In genomic region chr9:113511856-113512761, GRCh38 we compare ENCODE assay signal across 8 cellular contexts. TPM values are rescaled to one million over a fixed set of nuclear protein-coding genes. Genes with fewer than 3 reads are reported as not detected.
A peak's percentile ranks its signal among the peaks of the same experiment; 100 is the strongest.
DNase-seq lines count a peak whose midpoint lies in the region; ATAC-seq, FAIRE-seq and TF ChIP-seq lines count a peak whose summit lies in the region.

No MANE protein-coding gene starts in this region.

- ATAC-seq in GM19025 (IDR thresholded peaks at IDR 0.05; ENCODE audit: low read depth, unreplicated experiment): peak; percentile 33
- ATAC-seq in HG03175 (IDR thresholded peaks at IDR 0.05; ENCODE audit: unreplicated experiment): peak; percentile 51
- ATAC-seq in WTC11: no peak
- ATAC-seq in HG03457 (IDR thresholded peaks at IDR 0.05; ENCODE audit: unreplicated experiment): no peak

- H3K36me3 ChIP-seq in bronchial epithelial cell (ENCODE audit: control insufficient read depth, insufficient read depth, low read length): no peaks in the 10 kb centered on the region

- no peak for DNase-seq in WTC11 (ENCODE audit: low spot score)
- DNase-seq in bronchial epithelial cell (ENCODE audit: low read depth): peak; percentile 13
- peak; percentile 45 to 78 (median 50) for DNase-seq in stimulated activated CD4-positive, alpha-beta T cell treated with anti-CD3 and anti-CD28 coated beads, TNF-alpha, amount 100 ng/mL, for 24 hours (ENCODE audit: low read depth in 3 of 3)
- no peak for DNase-seq in NCI-H2107 (lab: John Stamatoyannopoulos, UW)
- DNase-seq in middle frontal gyrus (ENCODE audit: extremely low spot score, low spot score): no peak

- H3K27ac Mint-ChIP-seq in WTC11: 0 out of 2 replicates have a peak overlapping the region, but pooled peaks have one; percentile 48

- H3K36me3 Mint-ChIP-seq in WTC11: no peaks in the 10 kb centered on the region

- CTCF ChIA-PET in WTC11 (lab: Charles Lee): interaction anchor here (0.7 to 1.1 kb wide), 2 partner anchors 49 to 146 kb away, joined by 3 read pairs; no protein-coding TSS in a partner anchor

- no peaks in the 10 kb centered on the region for H3K4me1 Mint-ChIP-seq in WTC11

- H3K27me3 ChIP-seq in bronchial epithelial cell (ENCODE audit: control insufficient read depth, insufficient read depth, low read length): no peaks in the 10 kb centered on the region

- POLR2A ChIA-PET in WTC11 (lab: Charles Lee): no interaction called here

- H3K9me3 Mint-ChIP-seq in WTC11: no peaks in the 10 kb centered on the region

- TF ChIP-seq CTCF in WTC11 (IDR thresholded peaks at IDR 0.05): no peak
- no peak for TF ChIP-seq CTCF in bronchial epithelial cell (IDR thresholded peaks at IDR 0.05; ENCODE audit: insufficient read depth, low read length, severe bottlenecking)

- H3K4me3 ChIP-seq in bronchial epithelial cell (ENCODE audit: low read depth, low read length): no peak overlapping the region

- no peak overlapping the region for H3K4me3 Mint-ChIP-seq in WTC11

- no peaks in the 10 kb centered on the region for H3K27me3 Mint-ChIP-seq in WTC11 (ENCODE audit: low read depth)

- FAIRE-seq in bronchial epithelial cell (lab: Jason Lieb, UNC): no peak

TF ChIP-seq in WTC11, 78 proteins besides CTCF, POLR2A, EP300 and RAD21:
- TF ChIP-seq NR1H2 (CRISPR knock-in tag; IDR thresholded peaks at IDR 0.05): no peak
- TF ChIP-seq, protein P1, sequence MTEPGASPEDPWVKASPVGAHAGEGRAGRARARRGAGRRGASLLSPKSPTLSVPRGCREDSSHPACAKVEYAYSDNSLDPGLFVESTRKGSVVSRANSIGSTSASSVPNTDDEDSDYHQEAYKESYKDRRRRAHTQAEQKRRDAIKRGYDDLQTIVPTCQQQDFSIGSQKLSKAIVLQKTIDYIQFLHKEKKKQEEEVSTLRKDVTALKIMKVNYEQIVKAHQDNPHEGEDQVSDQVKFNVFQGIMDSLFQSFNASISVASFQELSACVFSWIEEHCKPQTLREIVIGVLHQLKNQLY (CRISPR knock-in tag; IDR thresholded peaks at IDR 0.05): no peak
- no peak for TF ChIP-seq KAT7 (CRISPR knock-in tag; IDR thresholded peaks at IDR 0.05; ENCODE audit: borderline replicate concordance)
- no peak for TF ChIP-seq ZNF396 (CRISPR knock-in tag; IDR thresholded peaks at IDR 0.05; ENCODE audit: borderline replicate concordance)
- no peak for TF ChIP-seq RELA (CRISPR knock-in tag; IDR thresholded peaks at IDR 0.05; ENCODE audit: borderline replicate concordance)
- no peak for TF ChIP-seq JAZF1 (CRISPR knock-in tag; IDR thresholded peaks at IDR 0.05)
- TF ChIP-seq ELF4 (CRISPR knock-in tag; IDR thresholded peaks at IDR 0.05; ENCODE audit: low read depth): no peak
- TF ChIP-seq NFYB (CRISPR knock-in tag; conservative IDR thresholded peaks at IDR 0.05; ENCODE audit: low read depth): no peak
- TF ChIP-seq, protein P2, sequence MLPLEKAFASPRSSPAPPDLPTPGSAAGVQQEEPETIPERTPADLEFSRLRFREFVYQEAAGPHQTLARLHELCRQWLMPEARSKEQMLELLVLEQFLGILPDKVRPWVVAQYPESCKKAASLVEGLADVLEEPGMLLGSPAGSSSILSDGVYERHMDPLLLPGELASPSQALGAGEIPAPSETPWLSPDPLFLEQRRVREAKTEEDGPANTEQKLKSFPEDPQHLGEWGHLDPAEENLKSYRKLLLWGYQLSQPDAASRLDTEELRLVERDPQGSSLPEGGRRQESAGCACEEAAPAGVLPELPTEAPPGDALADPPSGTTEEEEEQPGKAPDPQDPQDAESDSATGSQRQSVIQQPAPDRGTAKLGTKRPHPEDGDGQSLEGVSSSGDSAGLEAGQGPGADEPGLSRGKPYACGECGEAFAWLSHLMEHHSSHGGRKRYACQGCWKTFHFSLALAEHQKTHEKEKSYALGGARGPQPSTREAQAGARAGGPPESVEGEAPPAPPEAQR (CRISPR knock-in tag; IDR thresholded peaks at IDR 0.05): no peak
- TF ChIP-seq SOX15 (CRISPR knock-in tag; IDR thresholded peaks at IDR 0.05): no peak
- TF ChIP-seq MYBL2 (CRISPR knock-in tag; IDR thresholded peaks at IDR 0.05): no peak
- no peak for TF ChIP-seq NFATC4 (CRISPR knock-in tag; IDR thresholded peaks at IDR 0.05)
TF ChIP-seq in WTC11: peak in this region for 0.

RNA-seq across cellular contexts. Expression of gene RGS3, which starts 48.6 kb away (rescaled TPM):
- total RNA-seq in WTC11 (2021): 15.0 to 17.2 TPM (median 16.6 TPM) in 3 replicates
- total RNA-seq in bronchial epithelial cell: 22.1 and 36.2 TPM in 2 replicates

Comparison
In these comparisons a context has a peak if more than half of its experiments do, and no peak if none do; other contexts are left out.
1. ATAC-seq: peak in GM19025 (single experiment) and HG03175 (single experiment); none in WTC11 (single experiment) and HG03457 (single experiment).
2. DNase-seq: peak in bronchial epithelial cell (single experiment) and stimulated activated CD4-positive, alpha-beta T cell treated with anti-CD3 and anti-CD28 coated beads, TNF-alpha, amount 100 ng/mL, for 24 hours (3 of 3); none in WTC11 (single experiment), NCI-H2107 (single experiment) and middle frontal gyrus (single experiment).